8 cellular contexts compared by ENCODE assay signal in the genomic region with DNA sequence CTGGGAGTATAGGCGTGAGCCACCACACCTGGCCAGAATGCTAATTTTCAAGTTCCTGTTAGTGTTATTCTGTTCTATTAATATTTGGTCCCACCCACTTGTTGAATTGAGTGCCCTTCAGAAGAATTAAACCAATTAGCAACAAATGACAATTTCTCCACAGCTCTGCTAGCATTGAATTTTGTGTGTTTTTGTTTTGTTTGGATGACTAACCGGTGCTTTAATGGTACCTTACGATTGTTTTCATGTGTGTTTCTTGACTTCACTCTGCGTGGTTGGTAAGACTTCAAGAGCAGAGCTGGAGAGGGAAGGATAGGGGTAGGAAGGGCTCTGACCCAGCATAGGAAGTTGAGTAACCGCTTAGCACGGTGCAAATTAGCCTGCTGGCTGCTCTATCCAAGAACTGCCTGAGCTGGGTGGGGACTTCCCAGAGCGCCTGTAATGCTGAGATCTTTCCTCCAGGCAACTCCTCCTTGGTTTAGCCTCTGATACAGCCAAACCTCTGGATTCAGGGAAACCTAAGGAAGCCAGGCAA. TPM values are rescaled to one million over a fixed set of nuclear protein-coding genes. Genes with fewer than 3 reads are reported as not detected.
DNase-seq lines count a peak whose midpoint lies in the region; ATAC-seq, FAIRE-seq and TF ChIP-seq lines count a peak whose summit lies in the region.
"Had no signal": no experiment of that assay in that cellular context is flagged by ENCODE, and none has a peak within 500 bp of the region (broad histone marks: within the 10 kb centered on the region; RNA-seq: fewer than 3 reads in every experiment).

No MANE protein-coding gene starts in this region.

- TF ChIP-seq CTCF in GM20000 (IDR thresholded peaks at IDR 0.05; ENCODE audit: extremely low read depth, missing control alignments), result no peak

- peaks cover 23% of the 10 kb centered on the region for H3K36me3 ChIP-seq in skeletal muscle satellite cell (ENCODE audit: insufficient read depth, low read length)
- H3K36me3 ChIP-seq: cardiac muscle cell had no signal

- H3K9me3 ChIP-seq in skeletal muscle satellite cell (replicated peaks; ENCODE audit: low read length), result no peaks in the 10 kb centered on the region

- H3K9ac ChIP-seq in skeletal muscle satellite cell (ENCODE audit: low read depth, low read length), result peak overlapping the region; percentile 69

- H3K27me3 ChIP-seq in skeletal muscle satellite cell (ENCODE audit: control insufficient read depth, insufficient read depth, low read length), result no peaks in the 10 kb centered on the region
- H3K27me3 ChIP-seq: cardiac muscle cell had no signal

- FAIRE-seq in urothelium cell line (lab: Jason Lieb, UNC), result no peak

- DNase-seq in GM20000 (ENCODE audit: low spot score) (peak; percentile 63), RPMI7951 (ENCODE audit: low read depth) (peak; percentile 94), amniotic stem cell (lab: John Stamatoyannopoulos, UW) (peak; percentile 60), left ventricle myocardium superior (peak; percentile 69), urothelium cell line (ENCODE audit: low spot score) (no peak)

- peak; percentile 66 for ATAC-seq in left ventricle myocardium superior
- ATAC-seq in HG02973 (IDR thresholded peaks at IDR 0.05; ENCODE audit: unreplicated experiment), result no peak

- no peak overlapping the region for H3K4me3 ChIP-seq in skeletal muscle satellite cell (ENCODE audit: low read length)
- H3K4me3 ChIP-seq: cardiac muscle cell had no signal

- peak overlapping the region; percentile 71 for H3K4me2 ChIP-seq in skeletal muscle satellite cell (ENCODE audit: low read length)

- peaks cover 31% of the 10 kb centered on the region for H3K4me1 ChIP-seq in skeletal muscle satellite cell (ENCODE audit: control insufficient read depth, insufficient read depth, low read length)

- intact Hi-C loops in left ventricle myocardium superior (cut with micrococcal nuclease), result no loop called here

RNA-seq across cellular contexts. Expression of a gene that starts 4.6 kb away (rescaled TPM):
- 248 and 283 TPM in 2 replicates for total RNA-seq in RPMI7951 (2014; rRNA removed; shearing (Covaris generic))
- total RNA-seq in left ventricle myocardium superior, result 38.7 TPM
- total RNA-seq in skeletal muscle satellite cell (2012; rRNA removed), result 391 and 451 TPM in 2 replicates

RNA-seq across cellular contexts. Expression of a gene that starts 29.3 kb away (rescaled TPM):
- 82.1 and 129 TPM in 2 replicates for total RNA-seq in RPMI7951 (2014; rRNA removed; shearing (Covaris generic))
- total RNA-seq in left ventricle myocardium superior, result 97.2 TPM
- 59.6 and 61.2 TPM in 2 replicates for total RNA-seq in skeletal muscle satellite cell (2012; rRNA removed)

RNA-seq across cellular contexts. Expression of a gene that starts 29.7 kb away (rescaled TPM):
- 210 and 240 TPM in 2 replicates for total RNA-seq in RPMI7951 (2014; rRNA removed; shearing (Covaris generic))
- 36.0 TPM for total RNA-seq in left ventricle myocardium superior
- total RNA-seq in skeletal muscle satellite cell (2012; rRNA removed), result 114 and 123 TPM in 2 replicates

RNA-seq across cellular contexts. Expression of a gene that starts 53.4 kb away (rescaled TPM):
- total RNA-seq in RPMI7951 (2014; rRNA removed; shearing (Covaris generic)), result 251 and 266 TPM in 2 replicates
- total RNA-seq in left ventricle myocardium superior, result 161 TPM
- 237 and 313 TPM in 2 replicates for total RNA-seq in skeletal muscle satellite cell (2012; rRNA removed)

RNA-seq across cellular contexts. Expression of a gene that starts 59.5 kb away (rescaled TPM):
- total RNA-seq in RPMI7951 (2014; rRNA removed; shearing (Covaris generic)), result 4.4 and 4.9 TPM in 2 replicates
- 3.1 TPM for total RNA-seq in left ventricle myocardium superior
- 5.7 and 7.4 TPM in 2 replicates for total RNA-seq in skeletal muscle satellite cell (2012; rRNA removed)
